In genomic region chr12:30989754-30990153, GRCh38 we compare ENCODE assay signal across 8 cellular contexts.
DNase-seq lines count a peak whose midpoint lies in the region; ATAC-seq lines count a peak whose summit lies in the region.

No MANE protein-coding gene starts in this region.

- CTCF ChIA-PET in naive thymus-derived CD4-positive, alpha-beta T cell (lab: Charles Lee), result no interaction called here

- H3K27ac ChIP-seq in BLaER1, result no peak overlapping the region
- H3K27ac ChIP-seq in naive thymus-derived CD4-positive, alpha-beta T cell (ENCODE audit: low read depth, low read length), result no peak overlapping the region

- 0 out of 2 replicates have a peak, but pooled peaks cover 11% of the 10 kb centered on the region for H3K4me1 ChIP-seq in BLaER1
- no peaks in the 10 kb centered on the region for H3K4me1 ChIP-seq in naive thymus-derived CD4-positive, alpha-beta T cell (ENCODE audit: control insufficient read depth in 2 of 2, insufficient read depth in 2 of 2, low read length in 2 of 2)

- H3K4me3 ChIP-seq in BLaER1, result no peak overlapping the region
- H3K4me3 ChIP-seq in naive thymus-derived CD4-positive, alpha-beta T cell (ENCODE audit: low read length), result no peak overlapping the region

- no peak overlapping the region for H3K27ac Mint-ChIP-seq in activated naive CD8-positive, alpha-beta T cell treated with anti-CD3 and anti-CD28 coated beads, Interleukin-2, amount 50 U/mL, for 24 hours
- no peak overlapping the region for H3K27ac Mint-ChIP-seq in naive thymus-derived CD4-positive, alpha-beta T cell

- POLR2A ChIA-PET in naive thymus-derived CD4-positive, alpha-beta T cell (lab: Charles Lee), result no interaction called here

- H3K4me1 Mint-ChIP-seq in activated naive CD8-positive, alpha-beta T cell treated with anti-CD3 and anti-CD28 coated beads, Interleukin-2, amount 50 U/mL, for 24 hours, result no peaks in the 10 kb centered on the region
- no peaks in the 10 kb centered on the region for H3K4me1 Mint-ChIP-seq in naive thymus-derived CD4-positive, alpha-beta T cell

- H3K4me2 ChIP-seq in BLaER1, result 0 out of 2 replicates have a peak overlapping the region, but pooled peaks have one; percentile 1

- DNase-seq in NCI-H1694 treated with DMSO at 0.1 percent for 48 hours (lab: John Stamatoyannopoulos, UW) (peak; percentile 96), Ammon's horn (ENCODE audit: low spot score) (no peak), activated gamma-delta T cell treated with Interleukin-2 at 50 U/mL for 16 hours (no peak)
- no peak for DNase-seq in activated naive CD8-positive, alpha-beta T cell treated with anti-CD3 and anti-CD28 coated beads, Interleukin-2, amount 50 U/mL, for 24 hours
- no peak for DNase-seq in naive thymus-derived CD4-positive, alpha-beta T cell

- H3K27me3 ChIP-seq in BLaER1, result no peaks in the 10 kb centered on the region
- H3K27me3 ChIP-seq in naive thymus-derived CD4-positive, alpha-beta T cell (ENCODE audit: control insufficient read depth in 2 of 2, insufficient read depth in 2 of 2, low read length in 2 of 2), result no peaks in the 10 kb centered on the region

- H3K4me3 Mint-ChIP-seq in activated naive CD8-positive, alpha-beta T cell treated with anti-CD3 and anti-CD28 coated beads, Interleukin-2, amount 50 U/mL, for 24 hours, result no peak overlapping the region
- H3K4me3 Mint-ChIP-seq in naive thymus-derived CD4-positive, alpha-beta T cell, result no peak overlapping the region

- no peaks in the 10 kb centered on the region for H3K36me3 Mint-ChIP-seq in activated naive CD8-positive, alpha-beta T cell treated with anti-CD3 and anti-CD28 coated beads, Interleukin-2, amount 50 U/mL, for 24 hours (ENCODE audit: low read depth)
- H3K36me3 Mint-ChIP-seq in naive thymus-derived CD4-positive, alpha-beta T cell, result no peaks in the 10 kb centered on the region

- H3K36me3 ChIP-seq in BLaER1, result no peaks in the 10 kb centered on the region
- no peaks in the 10 kb centered on the region for H3K36me3 ChIP-seq in naive thymus-derived CD4-positive, alpha-beta T cell (ENCODE audit: control insufficient read depth in 2 of 3, insufficient read depth in 3 of 3, low read length in 3 of 3)

- no peaks in the 10 kb centered on the region for H3K9me3 ChIP-seq in BLaER1
- no peaks in the 10 kb centered on the region for H3K9me3 ChIP-seq in naive thymus-derived CD4-positive, alpha-beta T cell (ENCODE audit: control insufficient read depth in 2 of 3, low read length in 3 of 3)

- no peaks in the 10 kb centered on the region for H3K27me3 Mint-ChIP-seq in activated naive CD8-positive, alpha-beta T cell treated with anti-CD3 and anti-CD28 coated beads, Interleukin-2, amount 50 U/mL, for 24 hours
- H3K27me3 Mint-ChIP-seq in naive thymus-derived CD4-positive, alpha-beta T cell, result no peaks in the 10 kb centered on the region

- intact Hi-C loops in naive thymus-derived CD4-positive, alpha-beta T cell (cut with micrococcal nuclease), result loop anchor here in 1 of 2 donors (5.0 kb wide), 1 partner anchor 142 kb away; no protein-coding TSS in a partner anchor

- H3K9me3 Mint-ChIP-seq in activated naive CD8-positive, alpha-beta T cell treated with anti-CD3 and anti-CD28 coated beads, Interleukin-2, amount 50 U/mL, for 24 hours, result no peaks in the 10 kb centered on the region
- H3K9me3 Mint-ChIP-seq in naive thymus-derived CD4-positive, alpha-beta T cell, result no peaks in the 10 kb centered on the region

- H4K20me1 ChIP-seq in BLaER1, result no peaks in the 10 kb centered on the region

- H3K9ac ChIP-seq in BLaER1, result no peak overlapping the region

- peak; percentile 74 for ATAC-seq in GM18867 (IDR thresholded peaks at IDR 0.05; ENCODE audit: unreplicated experiment)
- ATAC-seq in activated naive CD8-positive, alpha-beta T cell treated with anti-CD3 and anti-CD28 coated beads, Interleukin-2, amount 50 U/mL, for 24 hours, result peak; percentile 26
- peak; percentile 12 for ATAC-seq in naive thymus-derived CD4-positive, alpha-beta T cell
- ATAC-seq in HG03039 (IDR thresholded peaks at IDR 0.05; ENCODE audit: unreplicated experiment), result no peak
